ENCODE assay signal across 11 cellular contexts in genomic region chr7:2572101-2572842, GRCh38. TPM values are rescaled to one million over a fixed set of nuclear protein-coding genes. Genes with fewer than 3 reads are reported as not detected.
DNase-seq lines count a peak whose midpoint lies in the region; ATAC-seq and TF ChIP-seq lines count a peak whose summit lies in the region.
"Had no signal": no experiment of that assay in that cellular context is flagged by ENCODE, and none has a peak within 500 bp of the region (broad histone marks: within the 10 kb centered on the region; RNA-seq: fewer than 3 reads in every experiment).

No MANE protein-coding gene starts in this region.

- no peaks in the 10 kb centered on the region for H3K9me3 Mint-ChIP-seq in T-helper 2 cell treated with Interferon-gamma antibody and Interleukin-4, amounts not matched to agents 5 μg/mL and 100 μg/mL, for 36 hours
- H3K9me3 Mint-ChIP-seq: activated naive CD4-positive, alpha-beta T cell treated with anti-CD3 and anti-CD28 coated beads for 36 hours had no signal

- in situ Hi-C loops in Caki2 (cut with HindIII; ENCODE audit: low pct_unique_long_range_greater_than_20kb, low sequenced_read_pairs), result no loop called here
- in situ Hi-C loops in brain microvascular endothelial cell (cut with HindIII; ENCODE audit: low pct_ligation_motif_present, low sequenced_read_pairs), result no loop called here

- H3K27me3 ChIP-seq in brain microvascular endothelial cell (replicated peaks), result no peaks in the 10 kb centered on the region

- H3K4me3 ChIP-seq in brain microvascular endothelial cell (ENCODE audit: low read depth, low read length) (no peak overlapping the region), mesodermal cell (ENCODE audit: extremely low read depth, insufficient read depth, low read length, poor library complexity, severe bottlenecking) (no peak overlapping the region)
- H3K4me3 ChIP-seq: GM12878 had no signal

- no peaks in the 10 kb centered on the region for H3K27me3 Mint-ChIP-seq in T-helper 2 cell treated with Interferon-gamma antibody and Interleukin-4, amounts not matched to agents 5 μg/mL and 100 μg/mL, for 36 hours (ENCODE audit: low read depth)

- H3K27ac Mint-ChIP-seq in T-helper 2 cell treated with Interferon-gamma antibody and Interleukin-4, amounts not matched to agents 5 μg/mL and 100 μg/mL, for 36 hours, result no peak overlapping the region
- H3K27ac Mint-ChIP-seq: activated naive CD4-positive, alpha-beta T cell treated with anti-CD3 and anti-CD28 coated beads for 36 hours had no signal

- H3K36me3 Mint-ChIP-seq in T-helper 2 cell treated with Interferon-gamma antibody and Interleukin-4, amounts not matched to agents 5 μg/mL and 100 μg/mL, for 36 hours (ENCODE audit: low read depth), result no peaks in the 10 kb centered on the region

- DNase-seq in Caki2 (ENCODE audit: low read depth) (peak; percentile 46), HPDE6-E6E7 (ENCODE audit: extremely low spot score) (peak; percentile 75), brain microvascular endothelial cell (peak; percentile 61), NCI-H774 (lab: John Stamatoyannopoulos, UW) (no peak), NCI-H446 (lab: John Stamatoyannopoulos, UW) (no peak)
- no peak for DNase-seq in T-helper 2 cell treated with Interferon-gamma antibody and Interleukin-4, amounts not matched to agents 5 μg/mL and 100 μg/mL, for 36 hours (ENCODE audit: low spot score)
- DNase-seq: activated naive CD4-positive, alpha-beta T cell treated with anti-CD3 and anti-CD28 coated beads for 36 hours; NCI-H187 had no signal

- H3K4me1 ChIP-seq in mesodermal cell (ENCODE audit: control insufficient read depth, insufficient read depth, low read length, poor library complexity, severe bottlenecking), result peaks cover 15% of the 10 kb centered on the region

- H3K27ac ChIP-seq in brain microvascular endothelial cell, result no peak overlapping the region
- peak overlapping the region; percentile 26 for H3K27ac ChIP-seq in mesodermal cell (ENCODE audit: low read depth, low read length, severe bottlenecking)

- WGBS in mesodermal cell (ENCODE audit: insufficient coverage in 2 of 2), 2 experiments, result 86 to 87% methylated on average over 16 to 19 of the region's 22 CpGs

- ATAC-seq in HG03039 (IDR thresholded peaks at IDR 0.05; ENCODE audit: unreplicated experiment), result no peak
- ATAC-seq: GM12878 had no signal

- H3K9me3 ChIP-seq in mesodermal cell (ENCODE audit: control insufficient read depth, low read length), result no peaks in the 10 kb centered on the region

- H3K4me3 Mint-ChIP-seq in T-helper 2 cell treated with Interferon-gamma antibody and Interleukin-4, amounts not matched to agents 5 μg/mL and 100 μg/mL, for 36 hours, result no peak overlapping the region
- H3K4me3 Mint-ChIP-seq: activated naive CD4-positive, alpha-beta T cell treated with anti-CD3 and anti-CD28 coated beads for 36 hours had no signal

- no peak for TF ChIP-seq CTCF in brain microvascular endothelial cell (IDR thresholded peaks at IDR 0.05; ENCODE audit: low read depth, low read length, missing control alignments)

- peaks cover 8% of the 10 kb centered on the region for H3K36me3 ChIP-seq in brain microvascular endothelial cell (replicated peaks)
- peaks cover 10% of the 10 kb centered on the region for H3K36me3 ChIP-seq in mesodermal cell (ENCODE audit: control insufficient read depth, insufficient read depth, low read length)

- H3K4me1 Mint-ChIP-seq in T-helper 2 cell treated with Interferon-gamma antibody and Interleukin-4, amounts not matched to agents 5 μg/mL and 100 μg/mL, for 36 hours (ENCODE audit: low read depth), result peaks cover 3% of the 10 kb centered on the region

RNA-seq across cellular contexts. Expression of gene IQCE, which starts 13.5 kb away (rescaled TPM):
- total RNA-seq in Caki2 (2014; rRNA removed; shearing (Covaris generic); ENCODE audit: low replicate concordance), result 8.9 and 32.5 TPM in 2 replicates
- 9.3 TPM for polyA plus RNA-seq in mesodermal cell (2013, experiment 1 of 2)
- 9.6 TPM for polyA plus RNA-seq in mesodermal cell (2013, experiment 2 of 2)

RNA-seq across cellular contexts. Expression of gene BRAT1, which starts 16.9 kb away (rescaled TPM):
- 60.7 and 74.9 TPM in 2 replicates for total RNA-seq in Caki2 (2014; rRNA removed; shearing (Covaris generic); ENCODE audit: low replicate concordance)
- polyA plus RNA-seq in mesodermal cell (2013, experiment 1 of 2), result 30.2 TPM
- 23.1 TPM for polyA plus RNA-seq in mesodermal cell (2013, experiment 2 of 2)

RNA-seq across cellular contexts. Expression of gene LFNG, which starts 52.7 kb away (rescaled TPM):
- total RNA-seq in Caki2 (2014; rRNA removed; shearing (Covaris generic); ENCODE audit: low replicate concordance), result 10.2 and 16.7 TPM in 2 replicates
- polyA plus RNA-seq in mesodermal cell (2013, experiment 1 of 2), result 20.5 TPM
- 13.8 TPM for polyA plus RNA-seq in mesodermal cell (2013, experiment 2 of 2)

RNA-seq across cellular contexts. Expression of gene TTYH3, which starts 59.5 kb away (rescaled TPM):
- 34.7 and 42.7 TPM in 2 replicates for total RNA-seq in Caki2 (2014; rRNA removed; shearing (Covaris generic); ENCODE audit: low replicate concordance)
- 158 TPM for polyA plus RNA-seq in mesodermal cell (2013, experiment 1 of 2)
- polyA plus RNA-seq in mesodermal cell (2013, experiment 2 of 2), result 128 TPM

Comparison
In these comparisons a context has a peak if more than half of its experiments do, and no peak if none do; other contexts are left out.
1. DNase-seq: peak in Caki2 (single experiment), HPDE6-E6E7 (single experiment) and brain microvascular endothelial cell (single experiment); none in NCI-H774 (single experiment), NCI-H446 (0 of 2) and T-helper 2 cell treated with Interferon-gamma antibody and Interleukin-4, amounts not matched to agents 5 μg/mL and 100 μg/mL, for 36 hours (single experiment).